Comparison of ENCODE assay signal across 8 cellular contexts in genomic region chr11:83681045-83681781, GRCh38.
DNase-seq lines count a peak whose midpoint lies in the region; ATAC-seq, FAIRE-seq and TF ChIP-seq lines count a peak whose summit lies in the region.

No MANE protein-coding gene starts in this region.

- peaks cover 4% of the 10 kb centered on the region for H3K27me3 ChIP-seq in keratinocyte (ENCODE audit: control insufficient read depth, extremely low read depth, insufficient read depth, low read length)

- no peak overlapping the region for H2AFZ ChIP-seq in keratinocyte (ENCODE audit: control insufficient read depth, low read length)

- H3K4me2 ChIP-seq in keratinocyte (ENCODE audit: control insufficient read depth, extremely low read depth, insufficient read depth, low read depth, low read length), result peak overlapping the region; percentile 1

- H3K4me3 ChIP-seq in keratinocyte (ENCODE audit: control insufficient read depth in 2 of 3, extremely low read depth in 1 of 3, insufficient read depth in 2 of 3, low read depth in 1 of 3, low read length in 3 of 3), result no peak overlapping the region

- peak; percentile 70 for ATAC-seq in GM21529 (IDR thresholded peaks at IDR 0.05; ENCODE audit: unreplicated experiment)

- in situ Hi-C loops in KBM-7 (cut with MboI; ENCODE audit: low pct_unique_long_range_greater_than_20kb, low sequenced_read_pairs), result no loop called here
- in situ Hi-C loops in GM13977 (cut with MboI; ENCODE audit: low pct_unique_long_range_greater_than_20kb, low sequenced_read_pairs, unreplicated experiment), result no loop called here

- no peaks in the 10 kb centered on the region for H3K9me1 ChIP-seq in keratinocyte (ENCODE audit: control insufficient read depth, extremely low read depth, insufficient read depth, low read length)

- H4K20me1 ChIP-seq in keratinocyte (ENCODE audit: control insufficient read depth, extremely low read depth, insufficient read depth, low read length), result no peaks in the 10 kb centered on the region

- no peaks in the 10 kb centered on the region for H3K36me3 ChIP-seq in keratinocyte (ENCODE audit: control insufficient read depth in 2 of 2, extremely low read depth in 1 of 2, insufficient read depth in 2 of 2, low read length in 2 of 2)

- H3K79me2 ChIP-seq in keratinocyte (ENCODE audit: control insufficient read depth, insufficient read depth, low read length), result no peaks in the 10 kb centered on the region

- DNase-seq in DMS53 (lab: John Stamatoyannopoulos, UW), result peak; percentile 81
- DNase-seq in NCI-H2171 treated with DMSO at 0.1 percent for 48 hours (lab: John Stamatoyannopoulos, UW), result peak; percentile 73
- no peak for DNase-seq in keratinocyte (ENCODE audit: low read depth, low spot score)
- no peak for DNase-seq in KBM-7
- no peak for DNase-seq in MV-4-11 (lab: John Stamatoyannopoulos, UW)
- no peak for DNase-seq in activated effector memory CD4-positive, alpha-beta T cell treated with anti-CD3 and anti-CD28 coated beads, Interleukin-2, amount 50 U/mL, for 16 hours
- DNase-seq in GM13977 (ENCODE audit: low spot score), result no peak

- H3K4me1 ChIP-seq in keratinocyte (ENCODE audit: control insufficient read depth, extremely low read depth, insufficient read depth, low read length), result no peaks in the 10 kb centered on the region

- no peak for FAIRE-seq in keratinocyte (lab: Jason Lieb, UNC)

- dilution Hi-C loops in keratinocyte (cut with MboI; ENCODE audit: extremely low pct_ligation_motif_present, low sequenced_read_pairs), result no loop called here

- H3K9me3 ChIP-seq in keratinocyte (ENCODE audit: control insufficient read depth, low read depth, low read length), result no peaks in the 10 kb centered on the region

- TF ChIP-seq CTCF in keratinocyte (optimal IDR thresholded peaks at IDR 0.05 in 1 of 3, IDR thresholded peaks at IDR 0.05 in 1 of 3, conservative IDR thresholded peaks at IDR 0.05 in 1 of 3; ENCODE audit: extremely low read depth in 1 of 3, insufficient read depth in 2 of 3, low read length in 3 of 3) (no peak), GM13977 (IDR thresholded peaks at IDR 0.05; ENCODE audit: extremely low read depth, insufficient read depth, missing control alignments) (no peak)

- no peak overlapping the region for H3K9ac ChIP-seq in keratinocyte (ENCODE audit: control insufficient read depth, extremely low read depth, insufficient read depth, low read length)

- H3K27ac ChIP-seq in keratinocyte (ENCODE audit: control insufficient read depth, insufficient read depth, low read length), result no peak overlapping the region

Comparison
In these comparisons a context has a peak if more than half of its experiments do, and no peak if none do; other contexts are left out.
1. DNase-seq: peak in DMS53 (single experiment) and NCI-H2171 treated with DMSO at 0.1 percent for 48 hours (single experiment); none in keratinocyte (single experiment), KBM-7 (single experiment), MV-4-11 (single experiment), activated effector memory CD4-positive, alpha-beta T cell treated with anti-CD3 and anti-CD28 coated beads, Interleukin-2, amount 50 U/mL, for 16 hours (single experiment) and GM13977 (single experiment).